10 cellular contexts compared by ENCODE assay signal in genomic region chr17:45299311-45299710, GRCh38. TPM values are rescaled to one million over a fixed set of nuclear protein-coding genes. Genes with fewer than 3 reads are reported as not detected.
DNase-seq lines count a peak whose midpoint lies in the region; ATAC-seq and TF ChIP-seq lines count a peak whose summit lies in the region.
"Had no signal": no experiment of that assay in that cellular context is flagged by ENCODE, and none has a peak within 500 bp of the region (broad histone marks: within the 10 kb centered on the region; RNA-seq: fewer than 3 reads in every experiment).

No MANE protein-coding gene starts in this region.

- peaks cover 0 to under 1% (median 0%) of the 10 kb centered on the region in 9 donors for H3K36me3 ChIP-seq in heart left ventricle
- no peaks in the 10 kb centered on the region for H3K36me3 ChIP-seq in gastrocnemius medialis

- ATAC-seq in heart left ventricle: peak; percentile 25 to 48 (median 44)
- ATAC-seq in gastrocnemius medialis: peak; percentile 23 to 31

- DNase-seq in NCI-H2171 treated with DMSO at 0.1 percent for 48 hours (lab: John Stamatoyannopoulos, UW) (peak; percentile 69), NCI-H2171 (lab: John Stamatoyannopoulos, UW) (no peak), RPMI7951 (ENCODE audit: low read depth) (peak; percentile 88), heart left ventricle (peak in 3 of 5 donors; percentile 46 to 55 (median 47)), gastrocnemius medialis (peak; percentile 43 to 52), HEK293T (ENCODE audit: extremely low spot score) (no peak), NCI-H2196 treated with DMSO at 0.1 percent for 48 hours (lab: John Stamatoyannopoulos, UW; ENCODE audit: unreplicated experiment) (no peak)
- DNase-seq in effector CD4-positive, alpha-beta T cell: no peak
- DNase-seq: 8988T; stimulated activated CD4-positive, alpha-beta T cell treated with anti-CD3 and anti-CD28 coated beads, Interleukin-4, amount 100 ng/mL, for 1 hour had no signal

- POLR2A ChIA-PET in HEK293T (lab: Yijun Ruan, JAX): interaction anchor here (1.5 kb wide), 1 partner anchor 17 kb away, joined by 4 read pairs; the partner anchor contains the start of gene MAP3K14

- in situ Hi-C loops in gastrocnemius medialis (cut with MboI; ENCODE audit: low sequenced_read_pairs in 4 of 4): no loop called here

- no peak overlapping the region for H3K4me3 ChIP-seq in heart left ventricle
- no peak overlapping the region for H3K4me3 ChIP-seq in gastrocnemius medialis

- H3K9me3 ChIP-seq in heart left ventricle: no peaks in the 10 kb centered on the region
- no peaks in the 10 kb centered on the region for H3K9me3 ChIP-seq in gastrocnemius medialis

- H3K27me3 ChIP-seq in heart left ventricle (no peaks in the 10 kb centered on the region), gastrocnemius medialis (no peaks in the 10 kb centered on the region)

- 22 to 32% (median 26%) methylated on average over 2 of the region's 2 CpGs for WGBS in heart left ventricle, 4 donors

- CTCF ChIA-PET in HEK293T (lab: Yijun Ruan, JAX): interaction anchor here (0.5 kb wide), 1 partner anchor 147 kb away, joined by 3 read pairs; no protein-coding TSS in a partner anchor

- intact Hi-C loops in heart left ventricle (cut with DNase I): no loop called here
- intact Hi-C loops in gastrocnemius medialis (cut with DNase I; ENCODE audit: low total_unique reads): loop anchor here (10.0 kb wide), 1 partner anchor 1525 kb away; the partner anchor contains the start of gene DUSP3

- TF ChIP-seq CTCF in heart left ventricle (IDR thresholded peaks at IDR 0.05) (no peak), gastrocnemius medialis (IDR thresholded peaks at IDR 0.05 in 4 of 5, conservative IDR thresholded peaks at IDR 0.05 in 1 of 5) (no peak)

- TF ChIP-seq POLR2A in heart left ventricle (IDR thresholded peaks at IDR 0.05) (no peak), gastrocnemius medialis (IDR thresholded peaks at IDR 0.05) (no peak)

- H3K4me1 ChIP-seq in heart left ventricle (peaks cover 6 to 98% (median 76%) of the 10 kb centered on the region in 12 donors), gastrocnemius medialis (peaks cover 86 to 98% of the 10 kb centered on the region in 2 donors)

- H3K27ac ChIP-seq in heart left ventricle: peak overlapping the region; percentile 3 to 91 (median 66)
- H3K27ac ChIP-seq in gastrocnemius medialis: peak overlapping the region; percentile 88 to 98 (median 94)

TF ChIP-seq in HEK293T, 16 proteins besides CTCF, POLR2A, EP300 and RAD21:
- TF ChIP-seq L3MBTL2 (conservative IDR thresholded peaks at IDR 0.05): no peak
TF ChIP-seq in HEK293T: peak in this region for 0.

RNA-seq across cellular contexts. Expression of gene MAP3K14, which starts 17.5 kb away (rescaled TPM):
- total RNA-seq in RPMI7951 (2014; rRNA removed; shearing (Covaris generic)): 2.9 and 5.7 TPM in 2 replicates
- total RNA-seq in heart left ventricle (10 to 100 TPM in 8 of 9 donors, 1 to 10 TPM in 1; 9.9 to 21.9 (median 12.7) TPM), gastrocnemius medialis (10 to 100 TPM; 18.0 to 62.8 (median 34.0) TPM)
- polyA plus RNA-seq in heart left ventricle: 10 to 100 TPM in 1 of 2 donors, 1 to 10 TPM in 1; 9.0 to 11.2 TPM

RNA-seq across cellular contexts. Expression of gene SPATA32, which starts 37.4 kb away (rescaled TPM):
- not detected in 2 replicates for total RNA-seq in RPMI7951 (2014; rRNA removed; shearing (Covaris generic))
- total RNA-seq in heart left ventricle: not detected
- not detected for polyA plus RNA-seq in heart left ventricle
- total RNA-seq in gastrocnemius medialis: not detected

Comparison
In these comparisons a context has a peak if more than half of its experiments do, and no peak if none do; other contexts are left out.
1. DNase-seq: peak in NCI-H2171 treated with DMSO at 0.1 percent for 48 hours (single experiment), RPMI7951 (single experiment), heart left ventricle (3 of 5) and gastrocnemius medialis (2 of 2); none in NCI-H2171 (single experiment), HEK293T (single experiment), NCI-H2196 treated with DMSO at 0.1 percent for 48 hours (single experiment) and effector CD4-positive, alpha-beta T cell (single experiment).